In genomic region chr7:44755698-44756627, GRCh38 we compare ENCODE assay signal across 12 cellular contexts. TPM values are rescaled to one million over a fixed set of nuclear protein-coding genes. Genes with fewer than 3 reads are reported as not detected.
DNase-seq lines count a peak whose midpoint lies in the region; ATAC-seq and TF ChIP-seq lines count a peak whose summit lies in the region.
"Had no signal": no experiment of that assay in that cellular context is flagged by ENCODE, and none has a peak within 500 bp of the region (broad histone marks: within the 10 kb centered on the region; RNA-seq: fewer than 3 reads in every experiment).

No MANE protein-coding gene starts in this region.

- peaks cover 70% of the 10 kb centered on the region for H3K36me3 Mint-ChIP-seq in dendritic cell treated with granulocyte-macrophage colony-stimulating factor and Interleukin-4, amounts not matched to agents 40 ng/mL and 50 ng/mL, for 4 days (ENCODE audit: low read depth)
- no peaks in the 10 kb centered on the region for H3K36me3 Mint-ChIP-seq in neural crest cell (ENCODE audit: low read depth)

- no peaks in the 10 kb centered on the region for H3K9me3 ChIP-seq in heart left ventricle

- no peak for TF ChIP-seq CTCF in heart left ventricle (IDR thresholded peaks at IDR 0.05)
- TF ChIP-seq CTCF in neural crest cell (conservative IDR thresholded peaks at IDR 0.05), result no peak

- peak in 1 of 4 donors; percentile 7 for ATAC-seq in heart left ventricle
- no peak for ATAC-seq in HG03159 (IDR thresholded peaks at IDR 0.05; ENCODE audit: unreplicated experiment)
- ATAC-seq in HG03095 (IDR thresholded peaks at IDR 0.05; ENCODE audit: unreplicated experiment), result no peak
- ATAC-seq: SK-N-SH treated with all-trans-retinoic acid at 6 μM for 48 hours, WTC11 had no signal

- no peaks in the 10 kb centered on the region for H3K27me3 ChIP-seq in heart left ventricle

- no peaks in the 10 kb centered on the region for H3K27me3 Mint-ChIP-seq in dendritic cell treated with granulocyte-macrophage colony-stimulating factor and Interleukin-4, amounts not matched to agents 40 ng/mL and 50 ng/mL, for 4 days
- H3K27me3 Mint-ChIP-seq in neural crest cell (ENCODE audit: low read depth), result no peaks in the 10 kb centered on the region

- WGBS in heart left ventricle, 4 donors, result 47 to 64% (median 61%) methylated on average over 11 to 17 of the region's 17 CpGs
- 48% methylated on average over 17 of the region's 17 CpGs for WGBS in urinary bladder

- no peak overlapping the region for H3K4me3 Mint-ChIP-seq in dendritic cell treated with granulocyte-macrophage colony-stimulating factor and Interleukin-4, amounts not matched to agents 40 ng/mL and 50 ng/mL, for 4 days
- no peak overlapping the region for H3K4me3 Mint-ChIP-seq in neural crest cell
- H3K4me3 Mint-ChIP-seq: WTC11 had no signal

- no peak overlapping the region for H3K4me3 ChIP-seq in heart left ventricle
- no peak overlapping the region for H3K4me3 ChIP-seq in urinary bladder (ENCODE audit: low read depth, low read length)

- DNase-seq in heart left ventricle, result no peak
- no peak for DNase-seq in cardiac septum (ENCODE audit: low spot score)
- DNase-seq in neural crest cell (ENCODE audit: low read depth, low spot score), result no peak
- no peak for DNase-seq in CD1c-positive myeloid dendritic cell (ENCODE audit: extremely low spot score)
- DNase-seq: KG1, NCI-H1694 treated with DMSO at 0.1 percent for 48 hours had no signal

- H3K4me1 ChIP-seq in heart left ventricle (peaks cover 0 to 63% (median 45%) of the 10 kb centered on the region in 12 donors), urinary bladder (ENCODE audit: insufficient read depth) (no peaks in the 10 kb centered on the region)

- peaks cover 0 to 57% (median 40%) of the 10 kb centered on the region in 9 donors for H3K36me3 ChIP-seq in heart left ventricle
- peaks cover 2% of the 10 kb centered on the region for H3K36me3 ChIP-seq in urinary bladder (ENCODE audit: insufficient read depth)

- H3K9me3 Mint-ChIP-seq in dendritic cell treated with granulocyte-macrophage colony-stimulating factor and Interleukin-4, amounts not matched to agents 40 ng/mL and 50 ng/mL, for 4 days, result no peaks in the 10 kb centered on the region
- no peaks in the 10 kb centered on the region for H3K9me3 Mint-ChIP-seq in neural crest cell
- H3K9me3 Mint-ChIP-seq: WTC11 had no signal

- peak overlapping the region in 10 of 12 donors; percentile 22 to 67 (median 39) for H3K27ac ChIP-seq in heart left ventricle
- peak overlapping the region; percentile 54 for H3K27ac ChIP-seq in urinary bladder (ENCODE audit: low read depth)

- H3K4me1 Mint-ChIP-seq in dendritic cell treated with granulocyte-macrophage colony-stimulating factor and Interleukin-4, amounts not matched to agents 40 ng/mL and 50 ng/mL, for 4 days (ENCODE audit: low read depth), result peaks cover 48% of the 10 kb centered on the region
- peaks cover 8% of the 10 kb centered on the region for H3K4me1 Mint-ChIP-seq in neural crest cell

- no peak for TF ChIP-seq POLR2A in heart left ventricle (IDR thresholded peaks at IDR 0.05)

- intact Hi-C loops in heart left ventricle (cut with DNase I) (loop anchor here in 3 of 10 donors (10.0 kb wide), 3 partner anchors 51 to 171 kb away; partner anchors contain the start of genes H2AZ2 (in 1 of the 3) and TMED4 (in 1 of the 3)), cardiac septum (cut with DNase I) (no loop called here)
- intact Hi-C loops in dendritic cell treated with granulocyte-macrophage colony-stimulating factor and Interleukin-4, amounts not matched to agents 40 ng/mL and 50 ng/mL, for 4 days (cut with micrococcal nuclease), result no loop called here

- peak overlapping the region; percentile 34 for H3K27ac Mint-ChIP-seq in dendritic cell treated with granulocyte-macrophage colony-stimulating factor and Interleukin-4, amounts not matched to agents 40 ng/mL and 50 ng/mL, for 4 days
- peak overlapping the region; percentile 71 for H3K27ac Mint-ChIP-seq in neural crest cell (ENCODE audit: unreplicated experiment)

RNA-seq across cellular contexts. Expression of gene ZMIZ2, which starts 7.3 kb away (rescaled TPM):
- total RNA-seq in heart left ventricle, result 10 to 100 TPM; 18.5 to 71.5 (median 46.5) TPM
- polyA plus RNA-seq in heart left ventricle, result 10 to 100 TPM; 44.4 to 45.7 TPM
- total RNA-seq in cardiac septum, result 62.4 TPM
- total RNA-seq in neural crest cell, result 93.9 and 99.5 TPM in 2 replicates
- total RNA-seq in urinary bladder, result 13.3 TPM
- polyA plus RNA-seq in urinary bladder, result 36.7 TPM

RNA-seq across cellular contexts. Expression of gene PPIA, which starts 40.5 kb away (rescaled TPM):
- 100 to 1,000 TPM; 327 to 924 (median 571) TPM for total RNA-seq in heart left ventricle
- 1,000 to 10,000 TPM; 1,197 to 3,804 TPM for polyA plus RNA-seq in heart left ventricle
- 436 TPM for total RNA-seq in cardiac septum
- total RNA-seq in neural crest cell, result 2,244 and 2,316 TPM in 2 replicates
- total RNA-seq in urinary bladder, result 1,408 TPM
- polyA plus RNA-seq in urinary bladder, result 1,866 TPM
